14 cellular contexts compared by ENCODE assay signal in genomic region chr1:17545354-17545753, GRCh38. TPM values are rescaled to one million over a fixed set of nuclear protein-coding genes. Genes with fewer than 3 reads are reported as not detected.
DNase-seq lines count a peak whose midpoint lies in the region; ATAC-seq and TF ChIP-seq lines count a peak whose summit lies in the region.
"Had no signal": no experiment of that assay in that cellular context is flagged by ENCODE, and none has a peak within 500 bp of the region (broad histone marks: within the 10 kb centered on the region; RNA-seq: fewer than 3 reads in every experiment).

No MANE protein-coding gene starts in this region.

- peaks cover 24% of the 10 kb centered on the region for H3K27me3 Mint-ChIP-seq in activated CD4-positive, alpha-beta memory T cell treated with anti-CD3 and anti-CD28 coated beads for 36 hours

- POLR2A ChIA-PET in activated CD4-positive, alpha-beta memory T cell treated with anti-CD3 and anti-CD28 coated beads for 36 hours (lab: Charles Lee) = no interaction called here

- H3K9me3 ChIP-seq in BLaER1 treated with 17β-estradiol and CSF1 and Interleukin-3, amounts not matched to agents 10 nM and 100 nM (replicated peaks in 1 of 11) = no peaks in the 10 kb centered on the region

- peaks cover 0 to 20% (median 5%) of the 10 kb centered on the region in 11 experiments; a peak in 10 of 22 replicates for H3K36me3 ChIP-seq in BLaER1 treated with 17β-estradiol and CSF1 and Interleukin-3, amounts not matched to agents 10 nM and 100 nM

- peak overlapping the region in 8 of 11 experiments; percentile 8 to 96 (median 76); a peak in 15 of 22 replicates for H3K4me2 ChIP-seq in BLaER1 treated with 17β-estradiol and CSF1 and Interleukin-3, amounts not matched to agents 10 nM and 100 nM

- peaks cover 34 to 84% (median 57%) of the 10 kb centered on the region in 11 experiments; a peak in 20 of 22 replicates for H4K20me1 ChIP-seq in BLaER1 treated with 17β-estradiol and CSF1 and Interleukin-3, amounts not matched to agents 10 nM and 100 nM

- no peak for TF ChIP-seq CTCF in omental fat pad (IDR thresholded peaks at IDR 0.05)

- H3K4me1 ChIP-seq in BLaER1 treated with 17β-estradiol and CSF1 and Interleukin-3, amounts not matched to agents 10 nM and 100 nM = peaks cover 18 to 80% (median 48%) of the 10 kb centered on the region in 10 experiments

- H3K9me3 Mint-ChIP-seq in activated CD4-positive, alpha-beta memory T cell treated with anti-CD3 and anti-CD28 coated beads for 36 hours = no peaks in the 10 kb centered on the region

- CTCF ChIA-PET in activated CD4-positive, alpha-beta memory T cell treated with anti-CD3 and anti-CD28 coated beads for 36 hours (lab: Charles Lee) = no interaction called here

- peak overlapping the region in 1 of 10 experiments; percentile 1; a peak in 1 of 20 replicates for H3K4me3 ChIP-seq in BLaER1 treated with 17β-estradiol and CSF1 and Interleukin-3, amounts not matched to agents 10 nM and 100 nM

- intact Hi-C loops in activated CD4-positive, alpha-beta memory T cell treated with anti-CD3 and anti-CD28 coated beads for 36 hours (cut with micrococcal nuclease) = no loop called here

- no peak overlapping the region for H3K27ac Mint-ChIP-seq in activated CD4-positive, alpha-beta memory T cell treated with anti-CD3 and anti-CD28 coated beads for 36 hours
- H3K27ac Mint-ChIP-seq: CD4-positive, alpha-beta memory T cell; IgD-negative memory B cell had no signal

- ATAC-seq in SK-N-SH treated with all-trans-retinoic acid at 6 μM for 48 hours (peak; percentile 55), omental fat pad (ENCODE audit: low FRiP score) (peak; percentile 55)

- no peaks in the 10 kb centered on the region for H3K27me3 ChIP-seq in BLaER1 treated with 17β-estradiol and CSF1 and Interleukin-3, amounts not matched to agents 10 nM and 100 nM

- peak overlapping the region in 6 of 11 experiments; percentile 10 to 41 (median 23); a peak in 7 of 22 replicates for H3K27ac ChIP-seq in BLaER1 treated with 17β-estradiol and CSF1 and Interleukin-3, amounts not matched to agents 10 nM and 100 nM

- DNase-seq in fibroblast of peridontal ligament (ENCODE audit: extremely low read depth) (peak; percentile 74), omental fat pad (ENCODE audit: low spot score) (no peak), HK-2 (ENCODE audit: unreplicated experiment) (no peak), AML-193 (lab: John Stamatoyannopoulos, UW) (no peak)
- no peak for DNase-seq in effector CD8-positive, alpha-beta T cell (lab: John Stamatoyannopoulos, UW)
- DNase-seq in activated CD4-positive, alpha-beta memory T cell treated with anti-CD3 and anti-CD28 coated beads for 36 hours = no peak
- DNase-seq: activated CD4-positive, alpha-beta T cell treated with anti-CD3 and anti-CD28 coated beads, Interleukin-2, amount 50 U/mL, for 1 hour; amniotic stem cell; CD4-positive, alpha-beta memory T cell; stimulated activated CD4-positive, alpha-beta T cell treated with anti-CD3 and anti-CD28 coated beads, Interleukin-15, amount 100 ng/mL, for 24 hours; trophoblast cell had no signal

- no peak overlapping the region for H3K4me3 Mint-ChIP-seq in activated CD4-positive, alpha-beta memory T cell treated with anti-CD3 and anti-CD28 coated beads for 36 hours
- H3K4me3 Mint-ChIP-seq: CD4-positive, alpha-beta memory T cell had no signal

- H3K4me1 Mint-ChIP-seq in activated CD4-positive, alpha-beta memory T cell treated with anti-CD3 and anti-CD28 coated beads for 36 hours (ENCODE audit: low read depth) = peaks cover 2% of the 10 kb centered on the region

- H3K9ac ChIP-seq in BLaER1 treated with 17β-estradiol and CSF1 and Interleukin-3, amounts not matched to agents 10 nM and 100 nM = no peak overlapping the region

- H3K36me3 Mint-ChIP-seq in activated CD4-positive, alpha-beta memory T cell treated with anti-CD3 and anti-CD28 coated beads for 36 hours = no peaks in the 10 kb centered on the region
- H3K36me3 Mint-ChIP-seq: CD4-positive, alpha-beta memory T cell; IgD-negative memory B cell had no signal

TF ChIP-seq in SK-N-SH treated with all-trans-retinoic acid at 6 μM for 48 hours, 23 proteins besides CTCF, POLR2A, EP300 and RAD21:
- TF ChIP-seq ISL1 (CRISPR knock-in tag; IDR thresholded peaks at IDR 0.05) = no peak
- no peak for TF ChIP-seq ZFP3 (CRISPR knock-in tag; IDR thresholded peaks at IDR 0.05)
- no peak for TF ChIP-seq POU6F1 (CRISPR knock-in tag; IDR thresholded peaks at IDR 0.05; ENCODE audit: borderline replicate concordance, low read depth)
- TF ChIP-seq OSR1 (CRISPR knock-in tag; IDR thresholded peaks at IDR 0.05) = no peak
- TF ChIP-seq ESRRG (CRISPR knock-in tag; IDR thresholded peaks at IDR 0.05) = no peak
- no peak for TF ChIP-seq PPARA (CRISPR knock-in tag; IDR thresholded peaks at IDR 0.05; ENCODE audit: borderline replicate concordance)
- TF ChIP-seq SNAI2 (CRISPR knock-in tag; IDR thresholded peaks at IDR 0.05) = no peak
- TF ChIP-seq CSDC2 (CRISPR knock-in tag; IDR thresholded peaks at IDR 0.05) = no peak
- TF ChIP-seq ZNF70 (CRISPR knock-in tag; IDR thresholded peaks at IDR 0.05) = no peak
- no peak for TF ChIP-seq TOX (CRISPR knock-in tag; IDR thresholded peaks at IDR 0.05; ENCODE audit: borderline replicate concordance)
- TF ChIP-seq ZNF8 (CRISPR knock-in tag; IDR thresholded peaks at IDR 0.05) = no peak
- TF ChIP-seq CREB5 (CRISPR knock-in tag; IDR thresholded peaks at IDR 0.05; ENCODE audit: low read depth) = no peak
- TF ChIP-seq TCF4 (CRISPR knock-in tag; IDR thresholded peaks at IDR 0.05; ENCODE audit: borderline replicate concordance) = no peak
- no peak for TF ChIP-seq RARB (CRISPR knock-in tag; IDR thresholded peaks at IDR 0.05)
- no peak for TF ChIP-seq GLIS3 (CRISPR knock-in tag; IDR thresholded peaks at IDR 0.05)

RNA-seq across cellular contexts. Expression of gene ARHGEF10L, which starts 5.9 kb away (rescaled TPM):
- total RNA-seq in omental fat pad = 10 to 100 TPM; 17.3 to 59.0 (median 39.9) TPM
- total RNA-seq in activated CD4-positive, alpha-beta memory T cell treated with anti-CD3 and anti-CD28 coated beads for 36 hours = not detected

Comparison
In these comparisons a context has a peak if more than half of its experiments do, and no peak if none do; other contexts are left out.
1. RNA of gene ARHGEF10L, which starts 5.9 kb away (total RNA-seq): 17.3 to 59.0 TPM in omental fat pad; not detected in activated CD4-positive, alpha-beta memory T cell treated with anti-CD3 and anti-CD28 coated beads for 36 hours; every median in the first group is over 10 times any median in the second.